24 cellular contexts compared by ENCODE assay signal in the genomic region with DNA sequence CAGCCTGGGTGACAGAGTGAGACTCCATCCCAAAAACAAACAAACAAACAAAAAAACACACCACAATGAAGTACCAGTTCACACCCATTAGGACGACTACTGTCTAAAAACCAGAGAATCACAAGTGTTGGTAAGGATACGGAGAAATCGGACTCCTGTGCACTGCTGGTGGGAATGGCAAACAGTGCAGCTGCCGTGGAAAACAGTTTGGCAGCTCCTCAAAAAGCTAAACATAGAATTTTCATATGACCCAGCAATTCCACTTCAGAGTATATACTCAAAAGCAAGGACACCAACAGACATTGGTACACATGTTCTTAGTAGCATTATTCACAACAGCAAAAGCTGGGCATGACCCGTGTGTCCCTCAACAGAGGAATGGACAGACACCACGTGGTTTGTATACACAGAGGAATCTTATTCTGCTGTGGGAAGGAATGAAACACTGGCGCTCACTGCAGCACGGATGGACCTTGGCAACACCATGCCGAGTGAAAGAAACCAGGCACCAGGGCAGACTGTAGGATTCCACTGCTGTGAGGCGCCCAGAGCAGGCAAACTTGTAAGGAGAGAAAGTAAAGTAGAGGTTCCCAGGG. TPM values are rescaled to one million over a fixed set of nuclear protein-coding genes. Genes with fewer than 3 reads are reported as not detected.
DNase-seq lines count a peak whose midpoint lies in the region; ATAC-seq lines count a peak whose summit lies in the region.
"Had no signal": no experiment of that assay in that cellular context is flagged by ENCODE, and none has a peak within 500 bp of the region (broad histone marks: within the 10 kb centered on the region; RNA-seq: fewer than 3 reads in every experiment).

No MANE protein-coding gene starts in this region.

- ATAC-seq in HG03097 (IDR thresholded peaks at IDR 0.05; ENCODE audit: low FRiP score, unreplicated experiment) (no peak), GM19324 (IDR thresholded peaks at IDR 0.05; ENCODE audit: low FRiP score, unreplicated experiment) (no peak)
- ATAC-seq: activated CD8-positive, alpha-beta T cell treated with anti-CD3 and anti-CD28 coated beads, Interleukin-2, amount 10 ng/mL, durations not matched to agents 7 days and 5 days; K562; stimulated activated naive CD8-positive, alpha-beta T cell treated with anti-CD3 and anti-CD28 coated beads, Interleukin-15, amount 100 ng/mL, for 72 hours had no signal

- H3K4me1 ChIP-seq in skeletal muscle satellite cell (ENCODE audit: control insufficient read depth, insufficient read depth, low read length) = peaks cover 22% of the 10 kb centered on the region

- no peak overlapping the region for H3K4me3 ChIP-seq in skeletal muscle satellite cell (ENCODE audit: low read length)
- H3K4me3 ChIP-seq: hepatocyte, K562 had no signal

- no peak overlapping the region for H3K9ac ChIP-seq in skeletal muscle satellite cell (ENCODE audit: low read depth, low read length)

- H3K9me3 ChIP-seq in skeletal muscle satellite cell (replicated peaks; ENCODE audit: low read length) = no peaks in the 10 kb centered on the region
- H3K9me3 ChIP-seq: neutrophil had no signal

- peaks cover 36% of the 10 kb centered on the region for H3K27me3 ChIP-seq in skeletal muscle satellite cell (ENCODE audit: control insufficient read depth, insufficient read depth, low read length)

- DNase-seq in NCI-H2029 (lab: John Stamatoyannopoulos, UW) (peak; percentile 32), NCI-H2029 treated with DMSO at 0.1 percent for 48 hours (lab: John Stamatoyannopoulos, UW) (no peak), fibroblast of gingiva (ENCODE audit: low read depth) (peak; percentile 17), medulla oblongata (ENCODE audit: extremely low spot score) (peak; percentile 72)
- DNase-seq in activated naive CD4-positive, alpha-beta T cell treated with Interleukin-2 at 50 U/mL for 16 hours = no peak
- DNase-seq: 8988T; activated CD8-positive, alpha-beta T cell treated with anti-CD3 and anti-CD28 coated beads, Interleukin-2, amount 10 ng/mL, durations not matched to agents 7 days and 5 days; activated gamma-delta T cell treated with Interleukin-2 at 50 U/mL for 16 hours; activated T-cell treated with anti-CD3 and anti-CD28 coated beads, Interleukin-2, amount 50 U/mL, for 1 hour; cortex of kidney; DMS79 treated with DMSO at 0.1 percent for 48 hours; GOT3; immature natural killer cell; MM.1S; NCI-H1436; NCI-H2171; NCI-H526; stimulated activated naive CD8-positive, alpha-beta T cell treated with anti-CD3 and anti-CD28 coated beads, Interleukin-15, amount 100 ng/mL, for 72 hours had no signal

- H3K4me2 ChIP-seq in skeletal muscle satellite cell (ENCODE audit: low read length) = peak overlapping the region; percentile 3
- H3K4me2 ChIP-seq: hepatocyte had no signal

- H3K36me3 ChIP-seq in skeletal muscle satellite cell (ENCODE audit: insufficient read depth, low read length) = no peaks in the 10 kb centered on the region
- H3K36me3 ChIP-seq: neutrophil had no signal

RNA-seq across cellular contexts. Expression of a gene that starts 16.0 kb away (rescaled TPM):
- total RNA-seq in skeletal muscle satellite cell (2012; rRNA removed) = 0.44 and 0.76 TPM in 2 replicates

RNA-seq across cellular contexts. Expression of a gene that starts 45.4 kb away (rescaled TPM):
- total RNA-seq in skeletal muscle satellite cell (2012; rRNA removed) = 15.2 and 17.0 TPM in 2 replicates

Comparison
In these comparisons a context has a peak if more than half of its experiments do, and no peak if none do; other contexts are left out.
1. DNase-seq: peak in NCI-H2029 (single experiment), fibroblast of gingiva (single experiment) and medulla oblongata (single experiment); none in NCI-H2029 treated with DMSO at 0.1 percent for 48 hours (single experiment) and activated naive CD4-positive, alpha-beta T cell treated with Interleukin-2 at 50 U/mL for 16 hours (single experiment).